Comparison of ENCODE assay signal across 32 cellular contexts in genomic region chr16:66543541-66543940, GRCh38. TPM values are rescaled to one million over a fixed set of nuclear protein-coding genes. Genes with fewer than 3 reads are reported as not detected.
A peak's percentile ranks its signal among the peaks of the same experiment; 100 is the strongest.
DNase-seq lines count a peak whose midpoint lies in the region; ATAC-seq and TF ChIP-seq lines count a peak whose summit lies in the region.
"Had no signal": no experiment of that assay in that cellular context is flagged by ENCODE, and none has a peak within 500 bp of the region (broad histone marks: within the 10 kb centered on the region; RNA-seq: fewer than 3 reads in every experiment).

No MANE protein-coding gene starts in this region.

- H3K9me2 ChIP-seq in Loucy (replicated peaks; ENCODE audit: low read depth, low read length), result no peaks in the 10 kb centered on the region

- peaks cover 1% of the 10 kb centered on the region for H3K36me3 Mint-ChIP-seq in activated CD8-positive, alpha-beta memory T cell treated with anti-CD3 and anti-CD28 coated beads, Interleukin-2, amount 10 ng/mL, durations not matched to agents 7 days and 5 days
- no peaks in the 10 kb centered on the region for H3K36me3 Mint-ChIP-seq in glutamatergic neuron (ENCODE audit: unreplicated experiment)
- peaks cover 19% of the 10 kb centered on the region for H3K36me3 Mint-ChIP-seq in progenitor cell of endocrine pancreas (ENCODE audit: insufficient read depth)
- H3K36me3 Mint-ChIP-seq: activated naive CD8-positive, alpha-beta T cell; naive thymus-derived CD8-positive, alpha-beta T cell had no signal

- H3K9ac ChIP-seq in Loucy (ENCODE audit: low read depth, low read length, poor library complexity, severe bottlenecking), result peak overlapping the region; percentile 44

- no peak overlapping the region for H3K27ac ChIP-seq in testis
- H3K27ac ChIP-seq: esophagus muscularis mucosa, ovary, SK-N-MC had no signal

- H3F3A ChIP-seq in Loucy (ENCODE audit: low read depth), result 0 out of 2 replicates have a peak, but pooled peaks cover 2% of the 10 kb centered on the region

- H2AFZ ChIP-seq in Loucy (ENCODE audit: low read length), result no peak overlapping the region

- H3K9me3 Mint-ChIP-seq in activated CD8-positive, alpha-beta memory T cell treated with anti-CD3 and anti-CD28 coated beads, Interleukin-2, amount 10 ng/mL, durations not matched to agents 7 days and 5 days (ENCODE audit: low read depth), result no peaks in the 10 kb centered on the region
- H3K9me3 Mint-ChIP-seq in glutamatergic neuron (ENCODE audit: unreplicated experiment) (peaks cover 2% of the 10 kb centered on the region), progenitor cell of endocrine pancreas (ENCODE audit: low read depth) (no peaks in the 10 kb centered on the region)
- H3K9me3 Mint-ChIP-seq: activated T-helper 2 cell treated with anti-CD3 and anti-CD28 coated beads, Interferon-gamma antibody, Interleukin-2, Interleukin-4, amounts not matched to agents 10 μg/mL and 5 μg/mL and 100 μg/mL, durations not matched to agents 14 hours and 24 hours and 36 hours; central memory CD8-positive, alpha-beta T cell; naive thymus-derived CD8-positive, alpha-beta T cell; T-helper 1 cell treated with Interleukin-12 subunit alpha and Interleukin-12 subunit beta and Interleukin-4 antibody, amounts not matched to agents 30 μg/mL and 1 μg/mL, for 36 hours had no signal

- H3K9me3 ChIP-seq in Loucy (ENCODE audit: insufficient read depth, low read depth, low read length) (no peaks in the 10 kb centered on the region), testis (no peaks in the 10 kb centered on the region)
- H3K9me3 ChIP-seq: esophagus muscularis mucosa, ovary had no signal

- H3K27me3 Mint-ChIP-seq in activated CD8-positive, alpha-beta memory T cell treated with anti-CD3 and anti-CD28 coated beads, Interleukin-2, amount 10 ng/mL, durations not matched to agents 7 days and 5 days, result no peaks in the 10 kb centered on the region
- H3K27me3 Mint-ChIP-seq in glutamatergic neuron (ENCODE audit: unreplicated experiment) (no peaks in the 10 kb centered on the region), progenitor cell of endocrine pancreas (no peaks in the 10 kb centered on the region)
- H3K27me3 Mint-ChIP-seq: activated naive CD8-positive, alpha-beta T cell; central memory CD8-positive, alpha-beta T cell; naive thymus-derived CD8-positive, alpha-beta T cell had no signal

- ATAC-seq in activated CD8-positive, alpha-beta memory T cell treated with anti-CD3 and anti-CD28 coated beads, Interleukin-2, amount 10 ng/mL, durations not matched to agents 7 days and 5 days, result no peak
- ATAC-seq in GM21360 (IDR thresholded peaks at IDR 0.05; ENCODE audit: unreplicated experiment), result no peak
- ATAC-seq: activated CD4-positive, CD25-positive, alpha-beta regulatory T cell treated with anti-CD3 and anti-CD28 coated beads, Interleukin-2, amount 50 U/mL, for 24 hours; K562; naive thymus-derived CD8-positive, alpha-beta T cell had no signal

- CTCF ChIA-PET in activated CD8-positive, alpha-beta memory T cell treated with anti-CD3 and anti-CD28 coated beads, Interleukin-2, amount 10 ng/mL, durations not matched to agents 7 days and 5 days (lab: Charles Lee), result interaction anchor here (0.6 to 1.7 kb wide), 6 partner anchors 8 to 61 kb away, joined by 3 to 6 read pairs (median 4); partner anchors contain the start of gene CKLF

- H3K4me1 Mint-ChIP-seq in activated CD8-positive, alpha-beta memory T cell treated with anti-CD3 and anti-CD28 coated beads, Interleukin-2, amount 10 ng/mL, durations not matched to agents 7 days and 5 days, result peaks cover 29% of the 10 kb centered on the region
- peaks cover 17% of the 10 kb centered on the region for H3K4me1 Mint-ChIP-seq in glutamatergic neuron (ENCODE audit: low read depth, unreplicated experiment)
- peaks cover 11% of the 10 kb centered on the region for H3K4me1 Mint-ChIP-seq in progenitor cell of endocrine pancreas (ENCODE audit: low read depth)

- H3K27me3 ChIP-seq in Loucy (ENCODE audit: insufficient read depth, low read length, poor library complexity, severe bottlenecking) (no peaks in the 10 kb centered on the region), testis (no peaks in the 10 kb centered on the region)
- H3K27me3 ChIP-seq: esophagus muscularis mucosa, ovary had no signal

- H3K4me2 ChIP-seq in Loucy (ENCODE audit: low read depth, low read length, poor library complexity, severe bottlenecking), result no peak overlapping the region

- H3K36me3 ChIP-seq in Loucy (ENCODE audit: insufficient read depth, low read length) (no peaks in the 10 kb centered on the region), testis (ENCODE audit: low read depth, missing control alignments) (no peaks in the 10 kb centered on the region)
- H3K36me3 ChIP-seq: ovary had no signal

- peaks cover 51% of the 10 kb centered on the region for H3K4me1 ChIP-seq in Loucy (ENCODE audit: insufficient read depth, low read length, poor library complexity, severe bottlenecking)
- H3K4me1 ChIP-seq in testis, result peaks cover 8% of the 10 kb centered on the region

- no peak for TF ChIP-seq POLR2A in testis (IDR thresholded peaks at IDR 0.05)

- 79 to 84% methylated on average over 6 of the region's 6 CpGs for WGBS in testis, 2 donors

- intact Hi-C loops in testis (cut with DNase I; ENCODE audit: low total_unique reads), result no loop called here

- no peak overlapping the region for H3K4me3 Mint-ChIP-seq in activated CD8-positive, alpha-beta memory T cell treated with anti-CD3 and anti-CD28 coated beads, Interleukin-2, amount 10 ng/mL, durations not matched to agents 7 days and 5 days
- H3K4me3 Mint-ChIP-seq in glutamatergic neuron (ENCODE audit: unreplicated experiment) (peak overlapping the region; percentile 33), progenitor cell of endocrine pancreas (ENCODE audit: low read depth) (no peak overlapping the region)
- H3K4me3 Mint-ChIP-seq: activated naive CD8-positive, alpha-beta T cell; central memory CD8-positive, alpha-beta T cell; naive thymus-derived CD8-positive, alpha-beta T cell; T-helper 1 cell treated with Interleukin-12 subunit alpha and Interleukin-12 subunit beta and Interleukin-4 antibody, amounts not matched to agents 30 μg/mL and 1 μg/mL, for 36 hours had no signal

- no peak for TF ChIP-seq CTCF in Loucy (conservative IDR thresholded peaks at IDR 0.05; ENCODE audit: low read length)
- no peak for TF ChIP-seq CTCF in glutamatergic neuron (IDR thresholded peaks at IDR 0.05; ENCODE audit: partially characterized antibody, unreplicated experiment)
- no peak for TF ChIP-seq CTCF in progenitor cell of endocrine pancreas (IDR thresholded peaks at IDR 0.05; ENCODE audit: unreplicated experiment)
- no peak for TF ChIP-seq CTCF in testis (IDR thresholded peaks at IDR 0.05)

- no peak for DNase-seq in activated CD8-positive, alpha-beta memory T cell treated with anti-CD3 and anti-CD28 coated beads, Interleukin-2, amount 10 ng/mL, durations not matched to agents 7 days and 5 days
- DNase-seq in activated CD8-positive, alpha-beta memory T cell treated with anti-CD3 and anti-CD28 coated beads, Interleukin-2, amount 50 U/mL, for 4 hours, result no peak
- DNase-seq in glutamatergic neuron (no peak), progenitor cell of endocrine pancreas (ENCODE audit: low spot score, unreplicated experiment) (no peak), testis (no peak), activated gamma-delta T cell (lab: John Stamatoyannopoulos, UW) (no peak)
- DNase-seq: 8988T; activated CD4-positive, alpha-beta T cell treated with anti-CD3 and anti-CD28 coated beads, Interleukin-2, amount 50 U/mL, for 4 hours; foreskin fibroblast; midbrain; naive thymus-derived CD8-positive, alpha-beta T cell; NCI-H1694 treated with DMSO at 0.1 percent for 48 hours; NCI-H2171 treated with DMSO at 0.1 percent for 48 hours; NCI-H510A; OCI-M1; ovary; stimulated activated CD4-positive, alpha-beta T cell treated with anti-CD3 and anti-CD28 coated beads, Interleukin-15, amount 100 ng/mL, for 24 hours; stimulated activated CD4-positive, alpha-beta T cell treated with anti-CD3 and anti-CD28 coated beads, Interleukin-4, amount 100 ng/mL, for 4 hours had no signal

- H3K27ac Mint-ChIP-seq in activated CD8-positive, alpha-beta memory T cell treated with anti-CD3 and anti-CD28 coated beads, Interleukin-2, amount 10 ng/mL, durations not matched to agents 7 days and 5 days, result peak overlapping the region; percentile 20
- H3K27ac Mint-ChIP-seq in glutamatergic neuron (ENCODE audit: unreplicated experiment) (no peak overlapping the region), progenitor cell of endocrine pancreas (peak overlapping the region; percentile 24)
- H3K27ac Mint-ChIP-seq: activated T-helper 2 cell treated with anti-CD3 and anti-CD28 coated beads, Interferon-gamma antibody, Interleukin-2, Interleukin-4, amounts not matched to agents 10 μg/mL and 5 μg/mL and 100 μg/mL, durations not matched to agents 14 hours and 24 hours and 36 hours; T-helper 1 cell treated with Interleukin-12 subunit alpha and Interleukin-12 subunit beta and Interleukin-4 antibody, amounts not matched to agents 30 μg/mL and 1 μg/mL, for 36 hours had no signal

- H3K4me3 ChIP-seq in Loucy (ENCODE audit: low read length, poor library complexity, severe bottlenecking) (no peak overlapping the region), testis (no peak overlapping the region)
- H3K4me3 ChIP-seq: esophagus muscularis mucosa, K562, ovary, SK-N-MC had no signal

- peaks cover 8% of the 10 kb centered on the region; the same call in 1 of the 2 replicates for H3K79me2 ChIP-seq in Loucy (ENCODE audit: insufficient read depth, low read length)

- no peaks in the 10 kb centered on the region for H4K20me1 ChIP-seq in Loucy (ENCODE audit: insufficient read depth, low read length, poor library complexity, severe bottlenecking)

RNA-seq across cellular contexts. Expression of gene TK2, which starts 6.4 kb away (rescaled TPM):
- 10 to 100 TPM in 1 of 2 experiments, 1 to 10 TPM in 1; 8.5 to 10.8 TPM for total RNA-seq in activated CD8-positive, alpha-beta memory T cell treated with anti-CD3 and anti-CD28 coated beads, Interleukin-2, amount 10 ng/mL, durations not matched to agents 7 days and 5 days
- total RNA-seq in glutamatergic neuron (ENCODE audit: unreplicated experiment), result 4.5 TPM
- total RNA-seq in progenitor cell of endocrine pancreas, result 16.1 and 17.5 TPM in 2 replicates
- total RNA-seq in testis, result 10 to 100 TPM; 51.7 to 66.8 TPM
- polyA plus RNA-seq in testis (ENCODE audit: insufficient read depth, low read depth, low replicate concordance), result 73.4 TPM

RNA-seq across cellular contexts. Expression of gene CKLF, which starts 8.8 kb away (rescaled TPM):
- total RNA-seq in activated CD8-positive, alpha-beta memory T cell treated with anti-CD3 and anti-CD28 coated beads, Interleukin-2, amount 10 ng/mL, durations not matched to agents 7 days and 5 days, result 100 to 1,000 TPM; 199 to 220 TPM
- total RNA-seq in glutamatergic neuron (ENCODE audit: unreplicated experiment), result 17.9 TPM
- total RNA-seq in progenitor cell of endocrine pancreas, result 35.6 and 38.1 TPM in 2 replicates
- total RNA-seq in testis, result 10 to 100 TPM; 49.5 to 71.5 TPM
- 128 TPM for polyA plus RNA-seq in testis (ENCODE audit: insufficient read depth, low read depth, low replicate concordance)

RNA-seq across cellular contexts. Expression of gene CMTM1, which starts 22.7 kb away (rescaled TPM):
- total RNA-seq in activated CD8-positive, alpha-beta memory T cell treated with anti-CD3 and anti-CD28 coated beads, Interleukin-2, amount 10 ng/mL, durations not matched to agents 7 days and 5 days, result 10 to 100 TPM; 21.1 to 21.4 TPM
- 5.0 TPM for total RNA-seq in glutamatergic neuron (ENCODE audit: unreplicated experiment)
- total RNA-seq in progenitor cell of endocrine pancreas, result 8.8 and 9.0 TPM in 2 replicates
- 10 to 100 TPM; 24.0 to 47.5 TPM for total RNA-seq in testis
- polyA plus RNA-seq in testis (ENCODE audit: insufficient read depth, low read depth, low replicate concordance), result 103 TPM

RNA-seq across cellular contexts. Expression of gene CMTM2, which starts 35.7 kb away (rescaled TPM):
- total RNA-seq in activated CD8-positive, alpha-beta memory T cell treated with anti-CD3 and anti-CD28 coated beads, Interleukin-2, amount 10 ng/mL, durations not matched to agents 7 days and 5 days, result 1 to 10 TPM; 1.1 to 1.6 TPM
- total RNA-seq in glutamatergic neuron (ENCODE audit: unreplicated experiment) (not detected), progenitor cell of endocrine pancreas (0.58 TPM in 1 of 2 replicates, not detected in the other), testis (100 to 1,000 TPM; 307 to 454 TPM)
- polyA plus RNA-seq in testis (ENCODE audit: insufficient read depth, low read depth, low replicate concordance), result 1,249 TPM
- total RNA-seq: astrocyte, H4, K562, MCF 10A, renal cortical epithelial cell had no signal
- polyA plus RNA-seq: K562 had no signal
